Comparison of ENCODE assay signal across 11 cellular contexts in genomic region chr17:42783062-42783777, GRCh38. TPM values are rescaled to one million over a fixed set of nuclear protein-coding genes. Genes with fewer than 3 reads are reported as not detected.
DNase-seq lines count a peak whose midpoint lies in the region; ATAC-seq and TF ChIP-seq lines count a peak whose summit lies in the region.
"Had no signal": no experiment of that assay in that cellular context is flagged by ENCODE, and none has a peak within 500 bp of the region (broad histone marks: within the 10 kb centered on the region; RNA-seq: fewer than 3 reads in every experiment).

No MANE protein-coding gene starts in this region.

- TF ChIP-seq CTCF in WI38 (IDR thresholded peaks at IDR 0.05; ENCODE audit: low read depth, low read length), result no peak
- no peak for TF ChIP-seq CTCF in foreskin fibroblast (IDR thresholded peaks at IDR 0.05; ENCODE audit: low read depth, low read length)
- TF ChIP-seq CTCF in type B pancreatic cell (conservative IDR thresholded peaks at IDR 0.05), result no peak
- TF ChIP-seq CTCF in natural killer cell (IDR thresholded peaks at IDR 0.05), result no peak

- H3K4me3 ChIP-seq in WI38 (ENCODE audit: low read depth, low read length) (peak overlapping the region; percentile 68; the same call in 1 of the 2 replicates), foreskin fibroblast (ENCODE audit: low read depth in 1 of 2, low read length in 2 of 2) (peak overlapping the region in 1 of 2 donors; percentile 82)

- peaks cover 30% of the 10 kb centered on the region for H3K27me3 Mint-ChIP-seq in activated naive CD8-positive, alpha-beta T cell
- peaks cover 78% of the 10 kb centered on the region for H3K27me3 Mint-ChIP-seq in activated naive CD8-positive, alpha-beta T cell treated with anti-CD3 and anti-CD28 coated beads for 36 hours
- H3K27me3 Mint-ChIP-seq in type B pancreatic cell (peaks cover 54% of the 10 kb centered on the region), natural killer cell (ENCODE audit: low read depth in 2 of 2) (peaks cover 47 to 54% of the 10 kb centered on the region in 2 donors)

- intact Hi-C loops in natural killer cell (cut with micrococcal nuclease), result no loop called here

- H3K9me3 Mint-ChIP-seq in activated naive CD8-positive, alpha-beta T cell (ENCODE audit: low read depth), result no peaks in the 10 kb centered on the region
- peaks cover 1% of the 10 kb centered on the region for H3K9me3 Mint-ChIP-seq in activated naive CD8-positive, alpha-beta T cell treated with anti-CD3 and anti-CD28 coated beads for 36 hours
- H3K9me3 Mint-ChIP-seq in type B pancreatic cell (no peaks in the 10 kb centered on the region), natural killer cell (no peaks in the 10 kb centered on the region)

- ATAC-seq in HG03571 (IDR thresholded peaks at IDR 0.05; ENCODE audit: unreplicated experiment), result no peak
- ATAC-seq in natural killer cell, result no peak
- ATAC-seq: activated CD4-positive, alpha-beta T cell treated with anti-CD3 and anti-CD28 coated beads for 36 hours had no signal

- H3K4me1 Mint-ChIP-seq in activated naive CD8-positive, alpha-beta T cell (ENCODE audit: low read depth), result peaks cover 30% of the 10 kb centered on the region
- peaks cover 30% of the 10 kb centered on the region for H3K4me1 Mint-ChIP-seq in activated naive CD8-positive, alpha-beta T cell treated with anti-CD3 and anti-CD28 coated beads for 36 hours
- H3K4me1 Mint-ChIP-seq in type B pancreatic cell (ENCODE audit: unreplicated experiment), result peaks cover 6% of the 10 kb centered on the region
- H3K4me1 Mint-ChIP-seq in natural killer cell, result peaks cover 0 to 18% of the 10 kb centered on the region in 2 donors

- no peak for DNase-seq in activated naive CD8-positive, alpha-beta T cell treated with anti-CD3 and anti-CD28 coated beads for 36 hours
- peak; percentile 58 to 69 for DNase-seq in foreskin fibroblast
- DNase-seq in type B pancreatic cell (ENCODE audit: extremely low spot score, unreplicated experiment), result no peak
- DNase-seq in substantia nigra (lab: John Stamatoyannopoulos, UW), result no peak
- no peak for DNase-seq in natural killer cell
- DNase-seq: activated CD4-positive, alpha-beta T cell treated with anti-CD3 and anti-CD28 coated beads for 36 hours; activated gamma-delta T cell; GF-D8 had no signal

- H3K4me3 Mint-ChIP-seq in activated naive CD8-positive, alpha-beta T cell, result peak overlapping the region; percentile 0
- no peak overlapping the region for H3K4me3 Mint-ChIP-seq in activated naive CD8-positive, alpha-beta T cell treated with anti-CD3 and anti-CD28 coated beads for 36 hours
- H3K4me3 Mint-ChIP-seq in type B pancreatic cell (peak overlapping the region; percentile 62), natural killer cell (no peak overlapping the region)
- H3K4me3 Mint-ChIP-seq: activated CD4-positive, alpha-beta T cell treated with anti-CD3 and anti-CD28 coated beads for 36 hours had no signal

- peaks cover 6% of the 10 kb centered on the region for H3K36me3 Mint-ChIP-seq in activated naive CD8-positive, alpha-beta T cell
- peaks cover 8% of the 10 kb centered on the region for H3K36me3 Mint-ChIP-seq in activated naive CD8-positive, alpha-beta T cell treated with anti-CD3 and anti-CD28 coated beads for 36 hours
- H3K36me3 Mint-ChIP-seq in type B pancreatic cell (peaks cover 6% of the 10 kb centered on the region), natural killer cell (no peaks in the 10 kb centered on the region)

- H3K27ac ChIP-seq in substantia nigra (ENCODE audit: low read depth, low read length, poor library complexity, severe bottlenecking), result no peak overlapping the region

- no peak overlapping the region for H3K27ac Mint-ChIP-seq in activated naive CD8-positive, alpha-beta T cell
- H3K27ac Mint-ChIP-seq in activated naive CD8-positive, alpha-beta T cell treated with anti-CD3 and anti-CD28 coated beads for 36 hours, result no peak overlapping the region
- H3K27ac Mint-ChIP-seq in type B pancreatic cell (no peak overlapping the region), natural killer cell (no peak overlapping the region)
- H3K27ac Mint-ChIP-seq: activated CD4-positive, alpha-beta T cell treated with anti-CD3 and anti-CD28 coated beads for 36 hours had no signal

RNA-seq across cellular contexts. Expression of gene WNK4, which starts 2.8 kb away (rescaled TPM):
- under 1 TPM; 0.25 to 0.26 TPM for total RNA-seq in activated naive CD8-positive, alpha-beta T cell treated with anti-CD3 and anti-CD28 coated beads for 36 hours
- total RNA-seq in type B pancreatic cell (ENCODE audit: low replicate concordance), result 2.7 and 4.2 TPM in 2 replicates
- under 1 TPM in 2 of 3 donors, not detected in 1; 0.09 to 0.13 TPM for total RNA-seq in natural killer cell

RNA-seq across cellular contexts. Expression of gene VPS25, which starts 10.0 kb away (rescaled TPM):
- total RNA-seq in activated naive CD8-positive, alpha-beta T cell treated with anti-CD3 and anti-CD28 coated beads for 36 hours, result 10 to 100 TPM; 90.4 to 91.7 TPM
- total RNA-seq in type B pancreatic cell (ENCODE audit: low replicate concordance) (86.9 and 103 TPM in 2 replicates), natural killer cell (10 to 100 TPM; 39.9 to 46.4 (median 41.5) TPM)

RNA-seq across cellular contexts. Expression of gene COA3, which starts 15.3 kb away (rescaled TPM):
- 10 to 100 TPM; 42.0 to 42.2 TPM for total RNA-seq in activated naive CD8-positive, alpha-beta T cell treated with anti-CD3 and anti-CD28 coated beads for 36 hours
- total RNA-seq in type B pancreatic cell (ENCODE audit: low replicate concordance), result 82.2 and 93.9 TPM in 2 replicates
- 10 to 100 TPM; 12.9 to 19.3 (median 13.1) TPM for total RNA-seq in natural killer cell

RNA-seq across cellular contexts. Expression of gene CNTD1, which starts 15.4 kb away (rescaled TPM):
- not detected for total RNA-seq in activated naive CD8-positive, alpha-beta T cell treated with anti-CD3 and anti-CD28 coated beads for 36 hours
- total RNA-seq in type B pancreatic cell (ENCODE audit: low replicate concordance), result 0.46 TPM in 1 of 2 replicates, not detected in the other
- not detected for total RNA-seq in natural killer cell
- total RNA-seq: activated CD4-positive, alpha-beta T cell treated with anti-CD3 and anti-CD28 coated beads for 36 hours had no signal

RNA-seq across cellular contexts. Expression of gene RAMP2, which starts 22.2 kb away (rescaled TPM):
- not detected for total RNA-seq in activated naive CD8-positive, alpha-beta T cell treated with anti-CD3 and anti-CD28 coated beads for 36 hours
- total RNA-seq in type B pancreatic cell (ENCODE audit: low replicate concordance) (1.5 and 8.3 TPM in 2 replicates), natural killer cell (not detected)
- total RNA-seq: activated CD4-positive, alpha-beta T cell treated with anti-CD3 and anti-CD28 coated beads for 36 hours had no signal

Comparison
In these comparisons a context has a peak if more than half of its experiments do, and no peak if none do; other contexts are left out.
1. H3K4me3 Mint-ChIP-seq: peak in activated naive CD8-positive, alpha-beta T cell (single experiment) and type B pancreatic cell (single experiment); none in activated naive CD8-positive, alpha-beta T cell treated with anti-CD3 and anti-CD28 coated beads for 36 hours (single experiment) and natural killer cell (single experiment).
2. DNase-seq: peak in foreskin fibroblast (2 of 2); none in activated naive CD8-positive, alpha-beta T cell treated with anti-CD3 and anti-CD28 coated beads for 36 hours (single experiment), type B pancreatic cell (single experiment), substantia nigra (0 of 49) and natural killer cell (single experiment).